Comparison of ENCODE assay signal across 23 cellular contexts in genomic region chr6:33757906-33758305, GRCh38. TPM values are rescaled to one million over a fixed set of nuclear protein-coding genes. Genes with fewer than 3 reads are reported as not detected.
"Had no signal": no experiment of that assay in that cellular context is flagged by ENCODE, and none has a peak within 500 bp of the region (broad histone marks: within the 10 kb centered on the region; RNA-seq: fewer than 3 reads in every experiment).

No MANE protein-coding gene starts in this region.

- H3K9me3 ChIP-seq: heart right ventricle, right lobe of liver, stomach, suprapubic skin, transverse colon, uterus had no signal

- H3K4me3 ChIP-seq: heart right ventricle, right lobe of liver, stomach, suprapubic skin, transverse colon, uterus had no signal

- DNase-seq: activated T-cell treated with anti-CD3 and anti-CD28 coated beads, Interleukin-2, amount 50 U/mL, for 1 hour; aorta; effector CD4-positive, alpha-beta T cell; heart right ventricle; islet precursor cell; left cardiac atrium; nucleus accumbens; right lobe of liver; small intestine; stimulated activated CD4-positive, alpha-beta T cell treated with anti-CD3 and anti-CD28 coated beads, Interleukin-2, amount 100 ng/mL, for 24 hours; stomach; transverse colon; uterus had no signal

- H3K27ac ChIP-seq: heart right ventricle, suprapubic skin, transverse colon, uterus had no signal

- ATAC-seq: activated naive CD4-positive, alpha-beta T cell treated with anti-CD3 and anti-CD28 coated beads, Interleukin-2, amount 50 U/mL, for 72 hours; heart right ventricle; left cardiac atrium; natural killer cell treated with Interleukin-12 subunit alpha and Interleukin-12 subunit beta and Interleukin-15 and Interleukin-18, amount 100 ng/mL, for 72 hours; right lobe of liver; stimulated activated effector memory CD8-positive, alpha-beta T cell treated with anti-CD3 and anti-CD28 coated beads, Interleukin-12 subunit alpha, Interleukin-12 subunit beta, amount 100 ng/mL, for 72 hours; WTC11 had no signal

- H3K36me3 ChIP-seq: heart right ventricle, right lobe of liver, stomach, suprapubic skin, transverse colon, uterus had no signal

- H3K27me3 ChIP-seq: heart right ventricle, right lobe of liver, stomach, suprapubic skin, transverse colon, uterus had no signal

RNA-seq across cellular contexts. Expression of gene IP6K3, which starts 11.2 kb away (rescaled TPM):
- total RNA-seq: activated naive CD4-positive, alpha-beta T cell treated with anti-CD3 and anti-CD28 coated beads, Interleukin-2, amount 50 U/mL, for 72 hours; natural killer cell treated with Interleukin-12 subunit alpha and Interleukin-12 subunit beta and Interleukin-15 and Interleukin-18, amount 100 ng/mL, for 72 hours had no signal

RNA-seq across cellular contexts. Expression of gene MLN, which starts 45.9 kb away (rescaled TPM):
- total RNA-seq: activated naive CD4-positive, alpha-beta T cell treated with anti-CD3 and anti-CD28 coated beads, Interleukin-2, amount 50 U/mL, for 72 hours; aorta; cardiac septum; chondrocyte; epithelial cell of proximal tubule; fibroblast of villous mesenchyme; heart right ventricle; left cardiac atrium; liver; natural killer cell treated with Interleukin-12 subunit alpha and Interleukin-12 subunit beta and Interleukin-15 and Interleukin-18, amount 100 ng/mL, for 72 hours; right lobe of liver; stomach; suprapubic skin; transverse colon; uterus; WTC11 had no signal
